Comparison of ENCODE assay signal across 22 cellular contexts in the genomic region with DNA sequence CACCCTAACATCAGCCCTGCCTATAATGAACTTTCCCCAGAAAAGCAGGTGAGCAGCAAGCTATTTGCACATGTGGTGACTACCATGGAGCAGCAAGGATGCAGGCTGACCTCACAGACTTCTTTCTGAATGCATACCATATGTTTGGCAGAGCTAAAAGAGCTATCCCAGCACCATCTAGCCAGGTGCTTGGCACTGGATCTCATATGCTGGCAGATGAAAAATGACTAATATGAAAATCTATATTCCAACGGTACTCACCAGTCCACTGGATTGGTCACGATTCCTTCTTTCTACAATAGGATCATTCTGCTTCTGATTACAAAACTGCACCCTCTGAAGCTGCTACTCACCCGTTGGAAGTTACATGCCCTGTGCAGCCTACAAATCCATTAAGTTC.
"Had no signal": no experiment of that assay in that cellular context is flagged by ENCODE, and none has a peak within 500 bp of the region (broad histone marks: within the 10 kb centered on the region; RNA-seq: fewer than 3 reads in every experiment).

No MANE protein-coding gene starts in this region.

- H3K4me3 ChIP-seq: coronary artery, esophagus squamous epithelium, gastroesophageal sphincter, neural progenitor cell, pancreas, sigmoid colon, spleen, stomach, testis, upper lobe of left lung had no signal

- ATAC-seq: activated naive CD4-positive, alpha-beta T cell treated with anti-CD3 and anti-CD28 coated beads, Interleukin-2, amount 50 U/mL, for 72 hours; activated T-cell treated with anti-CD3 and anti-CD28 coated beads, Interleukin-2, amount 50 U/mL, for 72 hours; gastroesophageal sphincter; left lobe of liver had no signal

- DNase-seq: activated CD4-positive, alpha-beta T cell treated with anti-CD3 and anti-CD28 coated beads, Interleukin-2, amount 10 ng/mL, durations not matched to agents 7 days and 5 days; activated CD8-positive, alpha-beta memory T cell treated with anti-CD3 and anti-CD28 coated beads, Interleukin-2, amount 50 U/mL, for 48 hours; activated gamma-delta T cell; activated T-cell treated with anti-CD3 and anti-CD28 coated beads, Interleukin-2, amount 50 U/mL, for 72 hours; central memory CD4-positive, alpha-beta T cell; effector CD4-positive, alpha-beta T cell; esophagus squamous epithelium; islet precursor cell; mammary epithelial cell; naive B cell; pancreas; sigmoid colon; spleen; stomach; T-helper 9 cell; testis; upper lobe of left lung had no signal
